Comparison of ENCODE assay signal across 1 cellular context in the genomic region with DNA sequence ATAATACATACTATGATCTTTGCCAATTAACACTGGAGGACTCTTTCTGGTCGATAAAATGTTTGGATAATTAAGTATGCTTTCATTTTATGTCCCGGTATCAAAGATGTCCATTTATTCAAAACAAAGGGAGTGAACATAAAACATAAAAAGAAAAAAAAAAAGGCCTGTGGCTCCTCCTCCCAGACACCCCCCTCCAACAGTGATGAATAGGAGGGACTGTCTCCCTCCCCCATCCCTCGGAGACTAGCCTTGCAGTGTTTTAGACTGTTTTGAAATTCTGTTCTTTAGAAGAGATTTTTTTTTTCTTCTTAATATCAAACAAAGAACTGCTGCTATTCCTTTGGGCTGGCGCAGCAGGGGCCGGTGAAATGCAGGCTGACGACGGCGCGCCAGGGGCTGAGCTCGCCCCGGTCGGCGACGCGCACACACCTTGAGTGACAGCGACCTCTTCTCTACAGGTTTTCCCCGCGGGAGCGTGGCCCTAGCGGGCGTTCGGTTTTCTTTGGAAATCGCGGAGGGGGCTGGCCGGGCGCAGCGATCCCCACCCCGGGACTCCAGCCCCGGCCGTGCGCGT.
TF ChIP-seq lines count a peak whose summit lies in the region.

A gene with protein sequence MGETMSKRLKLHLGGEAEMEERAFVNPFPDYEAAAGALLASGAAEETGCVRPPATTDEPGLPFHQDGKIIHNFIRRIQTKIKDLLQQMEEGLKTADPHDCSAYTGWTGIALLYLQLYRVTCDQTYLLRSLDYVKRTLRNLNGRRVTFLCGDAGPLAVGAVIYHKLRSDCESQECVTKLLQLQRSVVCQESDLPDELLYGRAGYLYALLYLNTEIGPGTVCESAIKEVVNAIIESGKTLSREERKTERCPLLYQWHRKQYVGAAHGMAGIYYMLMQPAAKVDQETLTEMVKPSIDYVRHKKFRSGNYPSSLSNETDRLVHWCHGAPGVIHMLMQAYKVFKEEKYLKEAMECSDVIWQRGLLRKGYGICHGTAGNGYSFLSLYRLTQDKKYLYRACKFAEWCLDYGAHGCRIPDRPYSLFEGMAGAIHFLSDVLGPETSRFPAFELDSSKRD (plus strand): TSS at position 235 of the 577 bp plus-strand sequence. CDS start 689 bp downstream, outside the sequence.

TF ChIP-seq in K562, 482 proteins besides CTCF, POLR2A, EP300 and RAD21 (continued from another document and continues in another):
- TF ChIP-seq, protein P1, sequence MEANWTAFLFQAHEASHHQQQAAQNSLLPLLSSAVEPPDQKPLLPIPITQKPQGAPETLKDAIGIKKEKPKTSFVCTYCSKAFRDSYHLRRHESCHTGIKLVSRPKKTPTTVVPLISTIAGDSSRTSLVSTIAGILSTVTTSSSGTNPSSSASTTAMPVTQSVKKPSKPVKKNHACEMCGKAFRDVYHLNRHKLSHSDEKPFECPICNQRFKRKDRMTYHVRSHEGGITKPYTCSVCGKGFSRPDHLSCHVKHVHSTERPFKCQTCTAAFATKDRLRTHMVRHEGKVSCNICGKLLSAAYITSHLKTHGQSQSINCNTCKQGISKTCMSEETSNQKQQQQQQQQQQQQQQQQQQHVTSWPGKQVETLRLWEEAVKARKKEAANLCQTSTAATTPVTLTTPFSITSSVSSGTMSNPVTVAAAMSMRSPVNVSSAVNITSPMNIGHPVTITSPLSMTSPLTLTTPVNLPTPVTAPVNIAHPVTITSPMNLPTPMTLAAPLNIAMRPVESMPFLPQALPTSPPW (CRISPR knock-in tag; IDR thresholded peaks at IDR 0.05): 0 out of 2 replicates have a peak, but pooled peaks have one; percentile 8
- TF ChIP-seq KHSRP (IDR thresholded peaks at IDR 0.05) (no peak), SREBF1 (IDR thresholded peaks at IDR 0.05; ENCODE audit: borderline replicate concordance, low read depth, low read length) (no peak), BCL6 (CRISPR knock-in tag; IDR thresholded peaks at IDR 0.05) (no peak), ZNF655 (CRISPR knock-in tag; IDR thresholded peaks at IDR 0.05) (no peak), SMARCE1 (IDR thresholded peaks at IDR 0.05) (no peak), TGIF2 (CRISPR knock-in tag; IDR thresholded peaks at IDR 0.05) (no peak), SMAD4 (CRISPR knock-in tag; conservative IDR thresholded peaks at IDR 0.05) (no peak), ZNF143 (CRISPR knock-in tag; IDR thresholded peaks at IDR 0.05) (no peak), HDAC2 (IDR thresholded peaks at IDR 0.05) (no peak), YBX1 (IDR thresholded peaks at IDR 0.05) (no peak), BCOR (IDR thresholded peaks at IDR 0.05) (no peak), ILK (tag; IDR thresholded peaks at IDR 0.05; ENCODE audit: borderline replicate concordance, low read depth) (no peak), ELK1 (CRISPR knock-in tag; IDR thresholded peaks at IDR 0.05) (no peak), PPARD (CRISPR knock-in tag; IDR thresholded peaks at IDR 0.05) (no peak), MAZ (CRISPR knock-in tag; conservative IDR thresholded peaks at IDR 0.05 in 1 of 2, IDR thresholded peaks at IDR 0.05 in 1 of 2) (no peak), TBP (optimal IDR thresholded peaks at IDR 0.05; ENCODE audit: low read depth, low read length) (no peak), AFF1 (IDR thresholded peaks at IDR 0.05; ENCODE audit: low read depth in 1 of 2, partially characterized antibody in 2 of 2) (no peak), THRB (CRISPR knock-in tag; conservative IDR thresholded peaks at IDR 0.05) (no peak), PTBP1 (IDR thresholded peaks at IDR 0.05; ENCODE audit: low read depth, low read length) (no peak), PURB (CRISPR knock-in tag; IDR thresholded peaks at IDR 0.05; ENCODE audit: low read depth) (no peak), RHOXF2B (CRISPR knock-in tag; conservative IDR thresholded peaks at IDR 0.05) (no peak), ZNF431 (CRISPR knock-in tag; IDR thresholded peaks at IDR 0.05) (no peak), TAF1 (IDR thresholded peaks at IDR 0.05; ENCODE audit: control insufficient read depth, extremely low read depth, insufficient read depth, low read length, severe bottlenecking) (no peak), NR2C2 (CRISPR knock-in tag; IDR thresholded peaks at IDR 0.05) (no peak), NR2C2 (tag; IDR thresholded peaks at IDR 0.05) (peak; percentile 3; the same call in 1 of the 2 replicates), ZFP1 (CRISPR knock-in tag; IDR thresholded peaks at IDR 0.05) (no peak), HNRNPH1 (optimal IDR thresholded peaks at IDR 0.05; ENCODE audit: low read depth, low read length) (no peak), PBX2 (CRISPR knock-in tag; IDR thresholded peaks at IDR 0.05; ENCODE audit: low read depth) (peak; percentile 51), PBX2 (tag; conservative IDR thresholded peaks at IDR 0.05; ENCODE audit: low read depth) (peak; percentile 69), ZBTB17 (CRISPR knock-in tag; IDR thresholded peaks at IDR 0.05) (no peak; the same call in 1 of the 2 replicates), ELF1 (tag; IDR thresholded peaks at IDR 0.05) (no peak), MBD1 (CRISPR knock-in tag; IDR thresholded peaks at IDR 0.05) (no peak), HNRNPL (IDR thresholded peaks at IDR 0.05; ENCODE audit: low read depth, low read length) (no peak)
- TF ChIP-seq, protein P2, sequence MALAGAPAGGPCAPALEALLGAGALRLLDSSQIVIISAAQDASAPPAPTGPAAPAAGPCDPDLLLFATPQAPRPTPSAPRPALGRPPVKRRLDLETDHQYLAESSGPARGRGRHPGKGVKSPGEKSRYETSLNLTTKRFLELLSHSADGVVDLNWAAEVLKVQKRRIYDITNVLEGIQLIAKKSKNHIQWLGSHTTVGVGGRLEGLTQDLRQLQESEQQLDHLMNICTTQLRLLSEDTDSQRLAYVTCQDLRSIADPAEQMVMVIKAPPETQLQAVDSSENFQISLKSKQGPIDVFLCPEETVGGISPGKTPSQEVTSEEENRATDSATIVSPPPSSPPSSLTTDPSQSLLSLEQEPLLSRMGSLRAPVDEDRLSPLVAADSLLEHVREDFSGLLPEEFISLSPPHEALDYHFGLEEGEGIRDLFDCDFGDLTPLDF (CRISPR knock-in tag; IDR thresholded peaks at IDR 0.05): no peak
- TF ChIP-seq, protein P3, sequence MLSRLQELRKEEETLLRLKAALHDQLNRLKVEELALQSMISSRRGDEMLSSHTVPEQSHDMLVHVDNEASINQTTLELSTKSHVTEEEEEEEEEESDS (CRISPR knock-in tag; IDR thresholded peaks at IDR 0.05): no peak
- TF ChIP-seq, protein P4, sequence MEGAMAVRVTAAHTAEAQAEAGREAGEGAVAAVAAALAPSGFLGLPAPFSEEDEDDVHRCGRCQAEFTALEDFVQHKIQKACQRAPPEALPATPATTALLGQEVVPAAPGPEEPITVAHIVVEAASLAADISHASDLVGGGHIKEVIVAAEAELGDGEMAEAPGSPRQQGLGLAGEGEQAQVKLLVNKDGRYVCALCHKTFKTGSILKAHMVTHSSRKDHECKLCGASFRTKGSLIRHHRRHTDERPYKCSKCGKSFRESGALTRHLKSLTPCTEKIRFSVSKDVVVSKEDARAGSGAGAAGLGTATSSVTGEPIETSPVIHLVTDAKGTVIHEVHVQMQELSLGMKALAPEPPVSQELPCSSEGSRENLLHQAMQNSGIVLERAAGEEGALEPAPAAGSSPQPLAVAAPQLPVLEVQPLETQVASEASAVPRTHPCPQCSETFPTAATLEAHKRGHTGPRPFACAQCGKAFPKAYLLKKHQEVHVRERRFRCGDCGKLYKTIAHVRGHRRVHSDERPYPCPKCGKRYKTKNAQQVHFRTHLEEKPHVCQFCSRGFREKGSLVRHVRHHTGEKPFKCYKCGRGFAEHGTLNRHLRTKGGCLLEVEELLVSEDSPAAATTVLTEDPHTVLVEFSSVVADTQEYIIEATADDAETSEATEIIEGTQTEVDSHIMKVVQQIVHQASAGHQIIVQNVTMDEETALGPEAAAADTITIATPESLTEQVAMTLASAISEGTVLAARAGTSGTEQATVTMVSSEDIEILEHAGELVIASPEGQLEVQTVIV (CRISPR knock-in tag; IDR thresholded peaks at IDR 0.05; ENCODE audit: borderline replicate concordance): no peak
